In genomic region chr3:128650096-128651050, GRCh38 we compare ENCODE assay signal across 8 cellular contexts. TPM values are rescaled to one million over a fixed set of nuclear protein-coding genes. Genes with fewer than 3 reads are reported as not detected.
DNase-seq lines count a peak whose midpoint lies in the region; ATAC-seq, FAIRE-seq and TF ChIP-seq lines count a peak whose summit lies in the region.

TSS of gene RPN1 (minus strand) at chr3:128650818. CDS start at chr3:128650800, 18 bp downstream.

- H3K9me3 ChIP-seq in small intestine (ENCODE audit: control insufficient read depth, low read depth): no peaks in the 10 kb centered on the region

- peaks cover 12% of the 10 kb centered on the region for H3K4me1 Mint-ChIP-seq in WTC11

- peak within 1 kb of the TSS; percentile 83 for H3K4me3 Mint-ChIP-seq in WTC11

- H3K27ac ChIP-seq in small intestine (ENCODE audit: low read depth in 1 of 2, low read length in 1 of 2): peak within 1 kb of the TSS; percentile 97 to 99

- WGBS in small intestine, 3 donors: 0 to 1% (median 0%) methylated on average over 69 to 96 of the region's 96 CpGs

- DNase-seq in AG09309 (ENCODE audit: low read depth) (peak; percentile 70), NCI-H226 (peak; percentile 85), WTC11 (ENCODE audit: low spot score) (peak; percentile 94), bronchial epithelial cell (ENCODE audit: low read depth) (peak; percentile 85), iPS-NIHi11 (ENCODE audit: low spot score) (peak; percentile 97), small intestine (peak; percentile 96)

- H3K36me3 Mint-ChIP-seq in WTC11: no peaks in the 10 kb centered on the region

- peak within 1 kb of the TSS; percentile 68; the same call in 1 of the 2 replicates for H3K27ac Mint-ChIP-seq in WTC11

- H3K36me3 ChIP-seq in bronchial epithelial cell (ENCODE audit: control insufficient read depth, insufficient read depth, low read length) (no peaks in the 10 kb centered on the region), small intestine (ENCODE audit: control insufficient read depth in 2 of 2, insufficient read depth in 2 of 2, low read length in 2 of 2) (no peaks in the 10 kb centered on the region)

- ATAC-seq in GM19023 (IDR thresholded peaks at IDR 0.05; ENCODE audit: unreplicated experiment): peak; percentile 96
- peak; percentile 93 for ATAC-seq in HG03196 (IDR thresholded peaks at IDR 0.05; ENCODE audit: unreplicated experiment)
- ATAC-seq in WTC11: peak; percentile 98

- peak within 1 kb of the TSS; percentile 92 for H3K4me3 ChIP-seq in AG09309 (ENCODE audit: control insufficient read depth, low read depth, low read length)
- peak within 1 kb of the TSS; percentile 100 for H3K4me3 ChIP-seq in bronchial epithelial cell (ENCODE audit: low read depth, low read length)
- peak within 1 kb of the TSS; percentile 89 to 99 for H3K4me3 ChIP-seq in small intestine (ENCODE audit: low read depth in 1 of 2, low read length in 2 of 2)

- POLR2A ChIA-PET in WTC11 (lab: Charles Lee): interaction anchor here (0.6 to 1.7 kb wide), 3 partner anchors 9 to 30 kb away, joined by 3 to 11 read pairs (median 3); no protein-coding TSS in a partner anchor

- H3K9me3 Mint-ChIP-seq in WTC11: no peaks in the 10 kb centered on the region

- no peak for FAIRE-seq in bronchial epithelial cell (lab: Jason Lieb, UNC)
- FAIRE-seq in small intestine (lab: Jason Lieb, UNC): no peak

- TF ChIP-seq CTCF in AG09309 (IDR thresholded peaks at IDR 0.05; ENCODE audit: control insufficient read depth, insufficient read depth, low read depth, low read length, missing control alignments): no peak
- TF ChIP-seq CTCF in WTC11 (IDR thresholded peaks at IDR 0.05): no peak
- no peak for TF ChIP-seq CTCF in bronchial epithelial cell (IDR thresholded peaks at IDR 0.05; ENCODE audit: insufficient read depth, low read length, severe bottlenecking)

- no peaks in the 10 kb centered on the region for H3K27me3 ChIP-seq in bronchial epithelial cell (ENCODE audit: control insufficient read depth, insufficient read depth, low read length)
- H3K27me3 ChIP-seq in small intestine (ENCODE audit: control insufficient read depth in 2 of 2, insufficient read depth in 2 of 2, low read length in 2 of 2): no peaks in the 10 kb centered on the region

- H3K27me3 Mint-ChIP-seq in WTC11 (ENCODE audit: low read depth): no peaks in the 10 kb centered on the region

- peaks cover 0 to 3% of the 10 kb centered on the region in 2 donors for H3K4me1 ChIP-seq in small intestine (ENCODE audit: control insufficient read depth in 2 of 2, insufficient read depth in 1 of 2, low read depth in 1 of 2, low read length in 1 of 2)

- CTCF ChIA-PET in WTC11 (lab: Charles Lee): interaction anchor here (0.6 to 2.2 kb wide), 5 partner anchors 30 to 908 kb away, joined by 3 to 11 read pairs (median 5); no protein-coding TSS in a partner anchor

TF ChIP-seq in WTC11, 78 proteins besides CTCF, POLR2A, EP300 and RAD21 (continues in another document):
- TF ChIP-seq ATF1 (CRISPR knock-in tag; IDR thresholded peaks at IDR 0.05): no peak
- peak; percentile 65 for TF ChIP-seq USF2 (CRISPR knock-in tag; IDR thresholded peaks at IDR 0.05)
- TF ChIP-seq JAZF1 (CRISPR knock-in tag; IDR thresholded peaks at IDR 0.05): no peak
- no peak for TF ChIP-seq RELA (CRISPR knock-in tag; IDR thresholded peaks at IDR 0.05; ENCODE audit: borderline replicate concordance)
- TF ChIP-seq RORB (CRISPR knock-in tag; IDR thresholded peaks at IDR 0.05): no peak
- TF ChIP-seq ZNF396 (CRISPR knock-in tag; IDR thresholded peaks at IDR 0.05; ENCODE audit: borderline replicate concordance): no peak
- 0 out of 2 replicates have a peak, but pooled peaks have one; percentile 10 for TF ChIP-seq TEAD4 (CRISPR knock-in tag; IDR thresholded peaks at IDR 0.05)
- no peak for TF ChIP-seq ZNF317 (CRISPR knock-in tag; IDR thresholded peaks at IDR 0.05; ENCODE audit: borderline replicate concordance, low read depth)
- TF ChIP-seq ATF2 (CRISPR knock-in tag; IDR thresholded peaks at IDR 0.05; ENCODE audit: borderline replicate concordance, low read depth): no peak
- TF ChIP-seq CDX4 (CRISPR knock-in tag; IDR thresholded peaks at IDR 0.05; ENCODE audit: borderline replicate concordance): no peak
- TF ChIP-seq SP1 (CRISPR knock-in tag; conservative IDR thresholded peaks at IDR 0.05): peak; percentile 77
- no peak for TF ChIP-seq E2F4 (CRISPR knock-in tag; IDR thresholded peaks at IDR 0.05; ENCODE audit: borderline replicate concordance, low read depth)
- no peak for TF ChIP-seq ZNF121 (CRISPR knock-in tag; IDR thresholded peaks at IDR 0.05)
- TF ChIP-seq AFF4 (CRISPR knock-in tag; IDR thresholded peaks at IDR 0.05; ENCODE audit: borderline replicate concordance): no peak

RNA-seq across cellular contexts. Expression of gene RPN1, which starts in this region (rescaled TPM):
- total RNA-seq in WTC11 (2021) (153 to 163 TPM (median 160 TPM) in 3 replicates), bronchial epithelial cell (506 and 514 TPM in 2 replicates)
- 100 to 1,000 TPM in 1 of 3 donors, 10 to 100 TPM in 2; 43.2 to 270 (median 55.4) TPM for polyA plus RNA-seq in small intestine

Comparison
In these comparisons a context has a peak if more than half of its experiments do, and no peak if none do; other contexts are left out.
1. Peak in every context shown above with its lines: DNase-seq, ATAC-seq, H3K4me3 ChIP-seq and H3K27ac ChIP-seq.